Comparison of ENCODE assay signal across 20 cellular contexts in the genomic region with DNA sequence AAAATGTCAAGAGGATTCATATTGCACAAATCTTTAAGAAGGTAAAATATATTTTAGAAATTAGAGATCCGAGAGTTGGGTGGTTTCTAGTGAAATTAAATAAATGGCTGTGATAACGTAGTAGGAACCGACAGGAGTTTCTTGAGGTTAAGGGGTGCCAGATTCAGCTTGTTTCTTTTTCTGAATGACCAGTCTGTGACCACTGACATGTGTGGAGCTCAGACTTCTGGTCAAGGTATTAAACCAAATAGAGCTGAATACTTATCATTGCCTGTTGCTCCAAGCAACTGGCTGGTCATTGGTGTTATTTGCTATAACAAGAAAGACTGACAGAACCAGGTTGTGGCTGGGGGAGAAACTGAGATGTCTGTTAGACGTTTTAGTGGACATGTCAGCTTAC.
DNase-seq lines count a peak whose midpoint lies in the region; ATAC-seq and FAIRE-seq lines count a peak whose summit lies in the region.
"Had no signal": no experiment of that assay in that cellular context is flagged by ENCODE, and none has a peak within 500 bp of the region (broad histone marks: within the 10 kb centered on the region; RNA-seq: fewer than 3 reads in every experiment).

No MANE protein-coding gene starts in this region.

- FAIRE-seq in urothelium cell line (lab: Jason Lieb, UNC): no peak
- FAIRE-seq: H1 had no signal

- DNase-seq in Ammon's horn (ENCODE audit: low spot score) (no peak), urothelium cell line (ENCODE audit: low spot score) (no peak), midbrain (lab: John Stamatoyannopoulos, UW) (no peak), SHP77 (lab: John Stamatoyannopoulos, UW) (no peak)
- DNase-seq: activated gamma-delta T cell treated with Interleukin-2 at 50 U/mL for 16 hours; cerebellar nuclear complex; effector CD8-positive, alpha-beta T cell; mucosa of descending colon; NCI-H2029; NCI-H446 treated with DMSO at 0.1 percent for 48 hours; retina; stimulated activated naive CD4-positive, alpha-beta T cell had no signal

- ATAC-seq in GM18498 (IDR thresholded peaks at IDR 0.05; ENCODE audit: unreplicated experiment) (peak; percentile 51), GM19351 (IDR thresholded peaks at IDR 0.05; ENCODE audit: unreplicated experiment) (peak; percentile 45), HG03064 (IDR thresholded peaks at IDR 0.05; ENCODE audit: low read depth, unreplicated experiment) (peak; percentile 60)
- ATAC-seq: mucosa of descending colon had no signal

- H3K9me3 ChIP-seq in KOPT-K1 (ENCODE audit: insufficient read depth, low read length, poor library complexity, severe bottlenecking): no peaks in the 10 kb centered on the region
- H3K9me3 ChIP-seq: esophagus muscularis mucosa, neutrophil had no signal

- H3K36me3 ChIP-seq in KOPT-K1 (ENCODE audit: insufficient read depth, low read length): no peaks in the 10 kb centered on the region
- H3K36me3 ChIP-seq: esophagus muscularis mucosa, neutrophil, tibial nerve had no signal

- peak overlapping the region; percentile 100 for H3K27ac ChIP-seq in KOPT-K1 (ENCODE audit: low read depth, low read length, poor library complexity, severe bottlenecking)
- H3K27ac ChIP-seq: neutrophil had no signal
